Comparison of ENCODE assay signal across 2 cellular contexts in the genomic region with DNA sequence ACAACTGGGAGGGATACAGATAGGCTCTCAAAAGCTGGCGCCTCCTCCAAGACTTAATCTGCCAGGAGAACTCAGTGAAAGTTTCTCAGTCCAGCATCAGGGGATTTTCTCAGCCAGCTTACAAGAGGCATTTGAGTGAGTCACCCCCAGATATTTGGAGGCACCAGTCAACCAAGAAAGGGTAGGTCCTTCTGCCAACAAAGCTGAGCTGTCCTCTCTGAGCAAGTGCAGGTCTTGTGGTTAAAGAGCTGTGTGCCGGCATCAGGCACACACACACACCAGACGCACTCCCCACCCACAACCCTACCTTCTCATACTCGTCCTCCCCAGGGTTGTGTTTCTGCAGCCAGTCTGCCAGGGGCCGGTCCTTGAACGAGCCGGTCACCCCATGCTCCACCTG.
TF ChIP-seq lines count a peak whose summit lies in the region.

No MANE protein-coding gene starts in this region.

TF ChIP-seq in K562, 482 proteins besides CTCF, POLR2A, EP300 and RAD21:
- TF ChIP-seq ZNF280A (IDR thresholded peaks at IDR 0.05; ENCODE audit: low read depth, partially characterized antibody) (no peak), ZNF165 (CRISPR knock-in tag; IDR thresholded peaks at IDR 0.05; ENCODE audit: borderline replicate concordance) (no peak), NFE2 (IDR thresholded peaks at IDR 0.05; ENCODE audit: low read depth) (no peak), DMBX1 (CRISPR knock-in tag; IDR thresholded peaks at IDR 0.05; ENCODE audit: borderline replicate concordance) (no peak)
- TF ChIP-seq, protein P1, sequence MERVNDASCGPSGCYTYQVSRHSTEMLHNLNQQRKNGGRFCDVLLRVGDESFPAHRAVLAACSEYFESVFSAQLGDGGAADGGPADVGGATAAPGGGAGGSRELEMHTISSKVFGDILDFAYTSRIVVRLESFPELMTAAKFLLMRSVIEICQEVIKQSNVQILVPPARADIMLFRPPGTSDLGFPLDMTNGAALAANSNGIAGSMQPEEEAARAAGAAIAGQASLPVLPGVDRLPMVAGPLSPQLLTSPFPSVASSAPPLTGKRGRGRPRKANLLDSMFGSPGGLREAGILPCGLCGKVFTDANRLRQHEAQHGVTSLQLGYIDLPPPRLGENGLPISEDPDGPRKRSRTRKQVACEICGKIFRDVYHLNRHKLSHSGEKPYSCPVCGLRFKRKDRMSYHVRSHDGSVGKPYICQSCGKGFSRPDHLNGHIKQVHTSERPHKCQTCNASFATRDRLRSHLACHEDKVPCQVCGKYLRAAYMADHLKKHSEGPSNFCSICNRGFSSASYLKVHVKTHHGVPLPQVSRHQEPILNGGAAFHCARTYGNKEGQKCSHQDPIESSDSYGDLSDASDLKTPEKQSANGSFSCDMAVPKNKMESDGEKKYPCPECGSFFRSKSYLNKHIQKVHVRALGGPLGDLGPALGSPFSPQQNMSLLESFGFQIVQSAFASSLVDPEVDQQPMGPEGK (CRISPR knock-in tag; IDR thresholded peaks at IDR 0.05; ENCODE audit: borderline replicate concordance) = no peak

TF ChIP-seq in GM23338, 12 proteins besides CTCF, POLR2A, EP300 and RAD21:
- no peak for TF ChIP-seq REST (IDR thresholded peaks at IDR 0.05; ENCODE audit: unreplicated experiment)
